ENCODE assay signal across 1 cellular context in the genomic region with DNA sequence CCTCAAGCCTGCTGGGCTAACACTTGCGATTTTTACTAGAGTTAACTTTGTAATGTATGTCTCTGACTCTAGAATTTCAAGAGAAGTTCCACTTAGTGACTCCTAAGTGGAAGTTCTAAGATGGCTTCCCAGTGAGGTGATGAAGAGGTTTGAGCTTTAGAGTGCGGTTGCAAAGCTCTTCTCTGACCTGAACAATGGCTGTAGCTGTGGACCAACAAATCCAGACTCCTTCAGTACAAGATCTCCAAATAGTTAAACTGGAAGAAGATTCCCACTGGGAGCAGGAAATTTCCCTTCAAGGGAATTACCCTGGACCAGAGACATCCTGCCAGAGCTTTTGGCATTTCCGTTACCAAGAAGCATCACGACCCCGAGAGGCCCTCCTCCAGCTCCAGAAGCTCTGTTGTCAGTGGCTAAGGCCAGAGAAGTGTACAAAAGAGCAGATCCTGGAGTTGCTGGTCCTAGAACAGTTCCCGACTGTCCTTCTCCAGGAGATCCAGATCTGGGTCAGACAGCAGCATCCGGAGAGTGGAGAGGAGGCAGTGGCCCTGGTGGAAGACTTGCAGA.
TF ChIP-seq lines count a peak whose summit lies in the region.

No MANE protein-coding gene starts in this region.

TF ChIP-seq in HepG2, 621 proteins besides CTCF, POLR2A, EP300 and RAD21 (continued from another document and continues in another):
- TF ChIP-seq, protein P1, sequence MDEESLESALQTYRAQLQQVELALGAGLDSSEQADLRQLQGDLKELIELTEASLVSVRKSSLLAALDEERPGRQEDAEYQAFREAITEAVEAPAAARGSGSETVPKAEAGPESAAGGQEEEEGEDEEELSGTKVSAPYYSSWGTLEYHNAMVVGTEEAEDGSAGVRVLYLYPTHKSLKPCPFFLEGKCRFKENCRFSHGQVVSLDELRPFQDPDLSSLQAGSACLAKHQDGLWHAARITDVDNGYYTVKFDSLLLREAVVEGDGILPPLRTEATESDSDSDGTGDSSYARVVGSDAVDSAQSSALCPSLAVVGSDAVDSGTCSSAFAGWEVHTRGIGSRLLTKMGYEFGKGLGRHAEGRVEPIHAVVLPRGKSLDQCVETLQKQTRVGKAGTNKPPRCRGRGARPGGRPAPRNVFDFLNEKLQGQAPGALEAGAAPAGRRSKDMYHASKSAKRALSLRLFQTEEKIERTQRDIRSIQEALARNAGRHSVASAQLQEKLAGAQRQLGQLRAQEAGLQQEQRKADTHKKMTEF (CRISPR knock-in tag; IDR thresholded peaks at IDR 0.05) = no peak
- TF ChIP-seq, protein P2, sequence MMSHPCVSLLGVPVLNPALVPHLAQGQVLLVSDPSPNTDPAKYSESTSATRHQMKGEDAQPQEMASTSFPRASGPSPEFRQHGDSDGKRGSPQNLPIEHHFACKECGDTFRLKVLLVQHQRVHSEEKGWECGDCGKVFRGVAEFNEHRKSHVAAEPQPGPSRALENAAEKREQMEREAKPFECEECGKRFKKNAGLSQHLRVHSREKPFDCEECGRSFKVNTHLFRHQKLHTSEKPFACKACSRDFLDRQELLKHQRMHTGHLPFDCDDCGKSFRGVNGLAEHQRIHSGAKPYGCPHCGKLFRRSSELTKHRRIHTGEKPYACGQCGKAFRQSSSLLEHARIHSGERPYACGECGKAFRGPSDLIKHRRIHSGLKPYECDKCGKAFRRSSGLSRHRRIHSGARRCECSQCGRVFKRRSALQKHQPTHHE (CRISPR knock-in tag; IDR thresholded peaks at IDR 0.05; ENCODE audit: borderline replicate concordance) = no peak
- TF ChIP-seq, protein P3, sequence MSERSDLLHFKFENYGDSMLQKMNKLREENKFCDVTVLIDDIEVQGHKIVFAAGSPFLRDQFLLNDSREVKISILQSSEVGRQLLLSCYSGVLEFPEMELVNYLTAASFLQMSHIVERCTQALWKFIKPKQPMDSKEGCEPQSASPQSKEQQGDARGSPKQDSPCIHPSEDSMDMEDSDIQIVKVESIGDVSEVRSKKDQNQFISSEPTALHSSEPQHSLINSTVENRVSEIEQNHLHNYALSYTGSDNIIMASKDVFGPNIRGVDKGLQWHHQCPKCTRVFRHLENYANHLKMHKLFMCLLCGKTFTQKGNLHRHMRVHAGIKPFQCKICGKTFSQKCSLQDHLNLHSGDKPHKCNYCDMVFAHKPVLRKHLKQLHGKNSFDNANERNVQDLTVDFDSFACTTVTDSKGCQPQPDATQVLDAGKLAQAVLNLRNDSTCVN (CRISPR knock-in tag; IDR thresholded peaks at IDR 0.05; ENCODE audit: borderline replicate concordance) = peak; percentile 91
- TF ChIP-seq SMYD3 (CRISPR knock-in tag; IDR thresholded peaks at IDR 0.05) = no peak
- no peak for TF ChIP-seq HOXA5 (CRISPR knock-in tag; IDR thresholded peaks at IDR 0.05)
- TF ChIP-seq ZSCAN12 (CRISPR knock-in tag; IDR thresholded peaks at IDR 0.05) = no peak
- TF ChIP-seq ZFP1 (CRISPR knock-in tag; IDR thresholded peaks at IDR 0.05) = no peak
- TF ChIP-seq ZNF501 (CRISPR knock-in tag; IDR thresholded peaks at IDR 0.05) = no peak
- TF ChIP-seq ZNF891 (CRISPR knock-in tag; IDR thresholded peaks at IDR 0.05) = no peak
- TF ChIP-seq, protein P4, sequence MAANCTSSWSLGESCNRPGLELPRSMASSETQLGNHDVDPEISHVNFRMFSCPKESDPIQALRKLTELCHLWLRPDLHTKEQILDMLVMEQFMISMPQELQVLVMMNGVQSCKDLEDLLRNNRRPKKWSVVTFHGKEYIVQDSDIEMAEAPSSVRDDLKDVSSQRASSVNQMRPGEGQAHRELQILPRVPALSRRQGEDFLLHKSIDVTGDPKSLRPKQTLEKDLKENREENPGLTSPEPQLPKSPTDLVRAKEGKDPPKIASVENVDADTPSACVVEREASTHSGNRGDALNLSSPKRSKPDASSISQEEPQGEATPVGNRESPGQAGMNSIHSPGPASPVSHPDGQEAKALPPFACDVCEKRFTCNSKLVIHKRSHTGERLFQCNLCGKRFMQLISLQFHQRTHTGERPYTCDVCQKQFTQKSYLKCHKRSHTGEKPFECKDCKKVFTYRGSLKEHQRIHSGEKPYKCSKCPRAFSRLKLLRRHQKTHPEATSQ (CRISPR knock-in tag; IDR thresholded peaks at IDR 0.05; ENCODE audit: borderline replicate concordance) = no peak
- TF ChIP-seq ZSCAN30 (CRISPR knock-in tag; IDR thresholded peaks at IDR 0.05) = no peak
- TF ChIP-seq, protein P5, sequence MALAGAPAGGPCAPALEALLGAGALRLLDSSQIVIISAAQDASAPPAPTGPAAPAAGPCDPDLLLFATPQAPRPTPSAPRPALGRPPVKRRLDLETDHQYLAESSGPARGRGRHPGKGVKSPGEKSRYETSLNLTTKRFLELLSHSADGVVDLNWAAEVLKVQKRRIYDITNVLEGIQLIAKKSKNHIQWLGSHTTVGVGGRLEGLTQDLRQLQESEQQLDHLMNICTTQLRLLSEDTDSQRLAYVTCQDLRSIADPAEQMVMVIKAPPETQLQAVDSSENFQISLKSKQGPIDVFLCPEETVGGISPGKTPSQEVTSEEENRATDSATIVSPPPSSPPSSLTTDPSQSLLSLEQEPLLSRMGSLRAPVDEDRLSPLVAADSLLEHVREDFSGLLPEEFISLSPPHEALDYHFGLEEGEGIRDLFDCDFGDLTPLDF (CRISPR knock-in tag; IDR thresholded peaks at IDR 0.05) = no peak
- TF ChIP-seq, protein P6, sequence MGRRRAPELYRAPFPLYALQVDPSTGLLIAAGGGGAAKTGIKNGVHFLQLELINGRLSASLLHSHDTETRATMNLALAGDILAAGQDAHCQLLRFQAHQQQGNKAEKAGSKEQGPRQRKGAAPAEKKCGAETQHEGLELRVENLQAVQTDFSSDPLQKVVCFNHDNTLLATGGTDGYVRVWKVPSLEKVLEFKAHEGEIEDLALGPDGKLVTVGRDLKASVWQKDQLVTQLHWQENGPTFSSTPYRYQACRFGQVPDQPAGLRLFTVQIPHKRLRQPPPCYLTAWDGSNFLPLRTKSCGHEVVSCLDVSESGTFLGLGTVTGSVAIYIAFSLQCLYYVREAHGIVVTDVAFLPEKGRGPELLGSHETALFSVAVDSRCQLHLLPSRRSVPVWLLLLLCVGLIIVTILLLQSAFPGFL (CRISPR knock-in tag; IDR thresholded peaks at IDR 0.05) = no peak
- TF ChIP-seq ZNF329 (CRISPR knock-in tag; IDR thresholded peaks at IDR 0.05; ENCODE audit: low read depth) = no peak
- TF ChIP-seq, protein P7, sequence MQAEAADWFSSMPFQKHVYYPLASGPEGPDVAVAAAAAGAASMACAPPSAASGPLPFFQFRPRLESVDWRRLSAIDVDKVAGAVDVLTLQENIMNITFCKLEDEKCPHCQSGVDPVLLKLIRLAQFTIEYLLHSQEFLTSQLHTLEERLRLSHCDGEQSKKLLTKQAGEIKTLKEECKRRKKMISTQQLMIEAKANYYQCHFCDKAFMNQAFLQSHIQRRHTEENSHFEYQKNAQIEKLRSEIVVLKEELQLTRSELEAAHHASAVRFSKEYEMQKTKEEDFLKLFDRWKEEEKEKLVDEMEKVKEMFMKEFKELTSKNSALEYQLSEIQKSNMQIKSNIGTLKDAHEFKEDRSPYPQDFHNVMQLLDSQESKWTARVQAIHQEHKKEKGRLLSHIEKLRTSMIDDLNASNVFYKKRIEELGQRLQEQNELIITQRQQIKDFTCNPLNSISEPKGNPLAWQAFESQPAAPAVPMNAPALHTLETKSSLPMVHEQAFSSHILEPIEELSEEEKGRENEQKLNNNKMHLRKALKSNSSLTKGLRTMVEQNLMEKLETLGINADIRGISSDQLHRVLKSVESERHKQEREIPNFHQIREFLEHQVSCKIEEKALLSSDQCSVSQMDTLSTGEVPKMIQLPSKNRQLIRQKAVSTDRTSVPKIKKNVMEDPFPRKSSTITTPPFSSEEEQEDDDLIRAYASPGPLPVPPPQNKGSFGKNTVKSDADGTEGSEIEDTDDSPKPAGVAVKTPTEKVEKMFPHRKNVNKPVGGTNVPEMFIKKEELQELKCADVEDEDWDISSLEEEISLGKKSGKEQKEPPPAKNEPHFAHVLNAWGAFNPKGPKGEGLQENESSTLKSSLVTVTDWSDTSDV (CRISPR knock-in tag; IDR thresholded peaks at IDR 0.05) = no peak
- TF ChIP-seq, protein P8, sequence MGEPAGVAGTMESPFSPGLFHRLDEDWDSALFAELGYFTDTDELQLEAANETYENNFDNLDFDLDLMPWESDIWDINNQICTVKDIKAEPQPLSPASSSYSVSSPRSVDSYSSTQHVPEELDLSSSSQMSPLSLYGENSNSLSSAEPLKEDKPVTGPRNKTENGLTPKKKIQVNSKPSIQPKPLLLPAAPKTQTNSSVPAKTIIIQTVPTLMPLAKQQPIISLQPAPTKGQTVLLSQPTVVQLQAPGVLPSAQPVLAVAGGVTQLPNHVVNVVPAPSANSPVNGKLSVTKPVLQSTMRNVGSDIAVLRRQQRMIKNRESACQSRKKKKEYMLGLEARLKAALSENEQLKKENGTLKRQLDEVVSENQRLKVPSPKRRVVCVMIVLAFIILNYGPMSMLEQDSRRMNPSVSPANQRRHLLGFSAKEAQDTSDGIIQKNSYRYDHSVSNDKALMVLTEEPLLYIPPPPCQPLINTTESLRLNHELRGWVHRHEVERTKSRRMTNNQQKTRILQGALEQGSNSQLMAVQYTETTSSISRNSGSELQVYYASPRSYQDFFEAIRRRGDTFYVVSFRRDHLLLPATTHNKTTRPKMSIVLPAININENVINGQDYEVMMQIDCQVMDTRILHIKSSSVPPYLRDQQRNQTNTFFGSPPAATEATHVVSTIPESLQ (CRISPR knock-in tag; conservative IDR thresholded peaks at IDR 0.05) = no peak
- TF ChIP-seq SMARCE1 (IDR thresholded peaks at IDR 0.05; ENCODE audit: borderline replicate concordance) = no peak
- no peak for TF ChIP-seq ZFYVE20 (CRISPR knock-in tag; IDR thresholded peaks at IDR 0.05; ENCODE audit: borderline replicate concordance, low read depth)
- no peak for TF ChIP-seq ZNF614 (CRISPR knock-in tag; IDR thresholded peaks at IDR 0.05; ENCODE audit: borderline replicate concordance)
- 0 out of 2 replicates have a peak, but pooled peaks have one; percentile 27 for TF ChIP-seq ZNF430 (CRISPR knock-in tag; IDR thresholded peaks at IDR 0.05)
- TF ChIP-seq, protein P9, sequence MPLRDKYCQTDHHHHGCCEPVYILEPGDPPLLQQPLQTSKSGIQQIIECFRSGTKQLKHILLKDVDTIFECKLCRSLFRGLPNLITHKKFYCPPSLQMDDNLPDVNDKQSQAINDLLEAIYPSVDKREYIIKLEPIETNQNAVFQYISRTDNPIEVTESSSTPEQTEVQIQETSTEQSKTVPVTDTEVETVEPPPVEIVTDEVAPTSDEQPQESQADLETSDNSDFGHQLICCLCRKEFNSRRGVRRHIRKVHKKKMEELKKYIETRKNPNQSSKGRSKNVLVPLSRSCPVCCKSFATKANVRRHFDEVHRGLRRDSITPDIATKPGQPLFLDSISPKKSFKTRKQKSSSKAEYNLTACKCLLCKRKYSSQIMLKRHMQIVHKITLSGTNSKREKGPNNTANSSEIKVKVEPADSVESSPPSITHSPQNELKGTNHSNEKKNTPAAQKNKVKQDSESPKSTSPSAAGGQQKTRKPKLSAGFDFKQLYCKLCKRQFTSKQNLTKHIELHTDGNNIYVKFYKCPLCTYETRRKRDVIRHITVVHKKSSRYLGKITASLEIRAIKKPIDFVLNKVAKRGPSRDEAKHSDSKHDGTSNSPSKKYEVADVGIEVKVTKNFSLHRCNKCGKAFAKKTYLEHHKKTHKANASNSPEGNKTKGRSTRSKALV (CRISPR knock-in tag; IDR thresholded peaks at IDR 0.05) = no peak
- no peak for TF ChIP-seq HNRNPK (IDR thresholded peaks at IDR 0.05; ENCODE audit: low read depth, low read length, poor library complexity, severe bottlenecking)
- TF ChIP-seq ZNF382 (CRISPR knock-in tag; IDR thresholded peaks at IDR 0.05; ENCODE audit: borderline replicate concordance) = no peak
- TF ChIP-seq, protein P10, sequence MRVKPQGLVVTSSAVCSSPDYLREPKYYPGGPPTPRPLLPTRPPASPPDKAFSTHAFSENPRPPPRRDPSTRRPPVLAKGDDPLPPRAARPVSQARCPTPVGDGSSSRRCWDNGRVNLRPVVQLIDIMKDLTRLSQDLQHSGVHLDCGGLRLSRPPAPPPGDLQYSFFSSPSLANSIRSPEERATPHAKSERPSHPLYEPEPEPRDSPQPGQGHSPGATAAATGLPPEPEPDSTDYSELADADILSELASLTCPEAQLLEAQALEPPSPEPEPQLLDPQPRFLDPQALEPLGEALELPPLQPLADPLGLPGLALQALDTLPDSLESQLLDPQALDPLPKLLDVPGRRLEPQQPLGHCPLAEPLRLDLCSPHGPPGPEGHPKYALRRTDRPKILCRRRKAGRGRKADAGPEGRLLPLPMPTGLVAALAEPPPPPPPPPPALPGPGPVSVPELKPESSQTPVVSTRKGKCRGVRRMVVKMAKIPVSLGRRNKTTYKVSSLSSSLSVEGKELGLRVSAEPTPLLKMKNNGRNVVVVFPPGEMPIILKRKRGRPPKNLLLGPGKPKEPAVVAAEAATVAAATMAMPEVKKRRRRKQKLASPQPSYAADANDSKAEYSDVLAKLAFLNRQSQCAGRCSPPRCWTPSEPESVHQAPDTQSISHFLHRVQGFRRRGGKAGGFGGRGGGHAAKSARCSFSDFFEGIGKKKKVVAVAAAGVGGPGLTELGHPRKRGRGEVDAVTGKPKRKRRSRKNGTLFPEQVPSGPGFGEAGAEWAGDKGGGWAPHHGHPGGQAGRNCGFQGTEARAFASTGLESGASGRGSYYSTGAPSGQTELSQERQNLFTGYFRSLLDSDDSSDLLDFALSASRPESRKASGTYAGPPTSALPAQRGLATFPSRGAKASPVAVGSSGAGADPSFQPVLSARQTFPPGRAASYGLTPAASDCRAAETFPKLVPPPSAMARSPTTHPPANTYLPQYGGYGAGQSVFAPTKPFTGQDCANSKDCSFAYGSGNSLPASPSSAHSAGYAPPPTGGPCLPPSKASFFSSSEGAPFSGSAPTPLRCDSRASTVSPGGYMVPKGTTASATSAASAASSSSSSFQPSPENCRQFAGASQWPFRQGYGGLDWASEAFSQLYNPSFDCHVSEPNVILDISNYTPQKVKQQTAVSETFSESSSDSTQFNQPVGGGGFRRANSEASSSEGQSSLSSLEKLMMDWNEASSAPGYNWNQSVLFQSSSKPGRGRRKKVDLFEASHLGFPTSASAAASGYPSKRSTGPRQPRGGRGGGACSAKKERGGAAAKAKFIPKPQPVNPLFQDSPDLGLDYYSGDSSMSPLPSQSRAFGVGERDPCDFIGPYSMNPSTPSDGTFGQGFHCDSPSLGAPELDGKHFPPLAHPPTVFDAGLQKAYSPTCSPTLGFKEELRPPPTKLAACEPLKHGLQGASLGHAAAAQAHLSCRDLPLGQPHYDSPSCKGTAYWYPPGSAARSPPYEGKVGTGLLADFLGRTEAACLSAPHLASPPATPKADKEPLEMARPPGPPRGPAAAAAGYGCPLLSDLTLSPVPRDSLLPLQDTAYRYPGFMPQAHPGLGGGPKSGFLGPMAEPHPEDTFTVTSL (CRISPR knock-in tag; IDR thresholded peaks at IDR 0.05; ENCODE audit: borderline replicate concordance) = no peak
- no peak for TF ChIP-seq SIX4 (CRISPR knock-in tag; IDR thresholded peaks at IDR 0.05)
- TF ChIP-seq DMAP1 (CRISPR knock-in tag; IDR thresholded peaks at IDR 0.05) = 0 out of 2 replicates have a peak, but pooled peaks have one; percentile 15
- TF ChIP-seq, protein P11, sequence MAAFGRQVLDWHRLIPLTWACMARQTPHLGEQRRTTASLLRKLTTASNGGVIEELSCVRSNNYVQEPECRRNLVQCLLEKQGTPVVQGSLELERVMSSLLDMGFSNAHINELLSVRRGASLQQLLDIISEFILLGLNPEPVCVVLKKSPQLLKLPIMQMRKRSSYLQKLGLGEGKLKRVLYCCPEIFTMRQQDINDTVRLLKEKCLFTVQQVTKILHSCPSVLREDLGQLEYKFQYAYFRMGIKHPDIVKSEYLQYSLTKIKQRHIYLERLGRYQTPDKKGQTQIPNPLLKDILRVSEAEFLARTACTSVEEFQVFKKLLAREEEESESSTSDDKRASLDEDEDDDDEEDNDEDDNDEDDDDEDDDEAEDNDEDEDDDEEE (CRISPR knock-in tag; IDR thresholded peaks at IDR 0.05) = no peak
